In the genomic region with DNA sequence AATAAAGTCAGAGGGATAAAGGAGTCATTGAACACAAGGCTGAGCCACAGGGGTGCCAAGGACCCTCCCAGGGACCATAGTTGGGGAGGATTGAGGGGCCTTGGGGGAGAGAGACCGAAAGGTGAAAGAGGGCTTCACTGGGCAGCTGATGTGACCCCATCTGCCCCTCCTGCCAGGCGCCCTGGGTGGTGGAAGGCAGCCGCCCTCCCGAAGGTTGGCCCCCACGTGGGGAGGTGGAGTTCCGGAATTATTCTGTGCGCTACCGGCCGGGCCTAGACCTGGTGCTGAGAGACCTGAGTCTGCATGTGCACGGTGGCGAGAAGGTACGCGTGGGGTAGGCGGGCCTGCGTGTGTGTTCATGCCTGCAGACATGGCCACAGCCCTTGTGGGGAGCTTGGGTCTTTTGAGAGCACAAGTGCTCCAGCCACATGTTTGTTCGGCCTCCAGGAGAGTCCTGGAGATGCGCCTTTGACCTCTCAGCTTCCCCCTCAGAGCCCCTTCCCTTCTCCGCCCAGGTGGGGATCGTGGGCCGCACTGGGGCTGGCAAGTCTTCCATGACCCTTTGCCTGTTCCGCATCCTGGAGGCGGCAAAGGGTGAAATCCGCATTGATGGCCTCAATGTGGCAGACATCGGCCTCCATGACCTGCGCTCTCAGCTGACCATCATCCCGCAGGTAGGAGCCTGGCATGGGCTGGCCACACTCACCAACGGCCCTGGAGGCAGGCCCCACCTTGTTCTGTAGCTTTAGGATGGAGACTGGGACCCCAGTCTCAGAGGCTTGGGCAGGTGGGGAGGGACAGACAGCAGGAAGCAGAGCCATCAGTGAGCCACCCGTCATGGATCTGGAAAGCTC, we compare ENCODE assay signal across 2 cellular contexts.
TF ChIP-seq lines count a peak whose summit lies in the region.

No MANE protein-coding gene starts in this region.

TF ChIP-seq in GM23338, 12 proteins besides CTCF, POLR2A, EP300 and RAD21:
- TF ChIP-seq STAT1 (IDR thresholded peaks at IDR 0.05; ENCODE audit: unreplicated experiment) (no peak), ZNF114 (CRISPR knock-in tag; IDR thresholded peaks at IDR 0.05) (no peak), NANOG (IDR thresholded peaks at IDR 0.05; ENCODE audit: borderline replicate concordance) (no peak), JUNB (IDR thresholded peaks at IDR 0.05; ENCODE audit: unreplicated experiment) (no peak), EZH2 (IDR thresholded peaks at IDR 0.05; ENCODE audit: low read depth, unreplicated experiment) (no peak), CREB1 (CRISPR knock-in tag; IDR thresholded peaks at IDR 0.05; ENCODE audit: low read depth) (no peak), ZNF331 (CRISPR knock-in tag; IDR thresholded peaks at IDR 0.05; ENCODE audit: low read depth) (no peak), EZH2phosphoT487 (IDR thresholded peaks at IDR 0.05; ENCODE audit: unreplicated experiment) (no peak)
- TF ChIP-seq, protein P1, sequence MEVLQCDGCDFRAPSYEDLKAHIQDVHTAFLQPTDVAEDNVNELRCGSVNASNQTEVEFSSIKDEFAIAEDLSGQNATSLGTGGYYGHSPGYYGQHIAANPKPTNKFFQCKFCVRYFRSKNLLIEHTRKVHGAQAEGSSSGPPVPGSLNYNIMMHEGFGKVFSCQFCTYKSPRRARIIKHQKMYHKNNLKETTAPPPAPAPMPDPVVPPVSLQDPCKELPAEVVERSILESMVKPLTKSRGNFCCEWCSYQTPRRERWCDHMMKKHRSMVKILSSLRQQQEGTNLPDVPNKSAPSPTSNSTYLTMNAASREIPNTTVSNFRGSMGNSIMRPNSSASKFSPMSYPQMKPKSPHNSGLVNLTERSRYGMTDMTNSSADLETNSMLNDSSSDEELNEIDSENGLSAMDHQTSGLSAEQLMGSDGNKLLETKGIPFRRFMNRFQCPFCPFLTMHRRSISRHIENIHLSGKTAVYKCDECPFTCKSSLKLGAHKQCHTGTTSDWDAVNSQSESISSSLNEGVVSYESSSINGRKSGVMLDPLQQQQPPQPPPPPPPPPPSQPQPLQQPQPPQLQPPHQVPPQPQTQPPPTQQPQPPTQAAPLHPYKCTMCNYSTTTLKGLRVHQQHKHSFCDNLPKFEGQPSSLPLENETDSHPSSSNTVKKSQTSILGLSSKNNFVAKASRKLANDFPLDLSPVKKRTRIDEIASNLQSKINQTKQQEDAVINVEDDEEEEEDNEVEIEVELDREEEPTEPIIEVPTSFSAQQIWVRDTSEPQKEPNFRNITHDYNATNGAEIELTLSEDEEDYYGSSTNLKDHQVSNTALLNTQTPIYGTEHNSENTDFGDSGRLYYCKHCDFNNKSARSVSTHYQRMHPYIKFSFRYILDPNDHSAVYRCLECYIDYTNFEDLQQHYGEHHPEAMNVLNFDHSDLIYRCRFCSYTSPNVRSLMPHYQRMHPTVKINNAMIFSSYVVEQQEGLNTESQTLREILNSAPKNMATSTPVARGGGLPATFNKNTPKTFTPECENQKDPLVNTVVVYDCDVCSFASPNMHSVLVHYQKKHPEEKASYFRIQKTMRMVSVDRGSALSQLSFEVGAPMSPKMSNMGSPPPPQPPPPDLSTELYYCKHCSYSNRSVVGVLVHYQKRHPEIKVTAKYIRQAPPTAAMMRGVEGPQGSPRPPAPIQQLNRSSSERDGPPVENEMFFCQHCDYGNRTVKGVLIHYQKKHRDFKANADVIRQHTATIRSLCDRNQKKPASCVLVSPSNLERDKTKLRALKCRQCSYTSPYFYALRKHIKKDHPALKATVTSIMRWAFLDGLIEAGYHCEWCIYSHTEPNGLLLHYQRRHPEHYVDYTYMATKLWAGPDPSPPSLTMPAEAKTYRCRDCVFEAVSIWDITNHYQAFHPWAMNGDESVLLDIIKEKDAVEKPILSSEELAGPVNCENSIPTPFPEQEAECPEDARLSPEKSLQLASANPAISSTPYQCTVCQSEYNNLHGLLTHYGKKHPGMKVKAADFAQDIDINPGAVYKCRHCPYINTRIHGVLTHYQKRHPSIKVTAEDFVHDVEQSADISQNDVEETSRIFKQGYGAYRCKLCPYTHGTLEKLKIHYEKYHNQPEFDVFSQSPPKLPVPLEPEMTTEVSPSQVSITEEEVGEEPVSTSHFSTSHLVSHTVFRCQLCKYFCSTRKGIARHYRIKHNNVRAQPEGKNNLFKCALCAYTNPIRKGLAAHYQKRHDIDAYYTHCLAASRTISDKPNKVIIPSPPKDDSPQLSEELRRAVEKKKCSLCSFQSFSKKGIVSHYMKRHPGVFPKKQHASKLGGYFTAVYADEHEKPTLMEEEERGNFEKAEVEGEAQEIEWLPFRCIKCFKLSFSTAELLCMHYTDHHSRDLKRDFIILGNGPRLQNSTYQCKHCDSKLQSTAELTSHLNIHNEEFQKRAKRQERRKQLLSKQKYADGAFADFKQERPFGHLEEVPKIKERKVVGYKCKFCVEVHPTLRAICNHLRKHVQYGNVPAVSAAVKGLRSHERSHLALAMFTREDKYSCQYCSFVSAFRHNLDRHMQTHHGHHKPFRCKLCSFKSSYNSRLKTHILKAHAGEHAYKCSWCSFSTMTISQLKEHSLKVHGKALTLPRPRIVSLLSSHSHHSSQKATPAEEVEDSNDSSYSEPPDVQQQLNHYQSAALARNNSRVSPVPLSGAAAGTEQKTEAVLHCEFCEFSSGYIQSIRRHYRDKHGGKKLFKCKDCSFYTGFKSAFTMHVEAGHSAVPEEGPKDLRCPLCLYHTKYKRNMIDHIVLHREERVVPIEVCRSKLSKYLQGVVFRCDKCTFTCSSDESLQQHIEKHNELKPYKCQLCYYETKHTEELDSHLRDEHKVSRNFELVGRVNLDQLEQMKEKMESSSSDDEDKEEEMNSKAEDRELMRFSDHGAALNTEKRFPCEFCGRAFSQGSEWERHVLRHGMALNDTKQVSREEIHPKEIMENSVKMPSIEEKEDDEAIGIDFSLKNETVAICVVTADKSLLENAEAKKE (CRISPR knock-in tag; IDR thresholded peaks at IDR 0.05): no peak

TF ChIP-seq in liver, 16 proteins besides CTCF, POLR2A, EP300 and RAD21:
- TF ChIP-seq GABPA (IDR thresholded peaks at IDR 0.05 in 1 of 2, conservative IDR thresholded peaks at IDR 0.05 in 1 of 2): no peak
- no peak for TF ChIP-seq FOXA1 (IDR thresholded peaks at IDR 0.05)
- TF ChIP-seq, protein P2, sequence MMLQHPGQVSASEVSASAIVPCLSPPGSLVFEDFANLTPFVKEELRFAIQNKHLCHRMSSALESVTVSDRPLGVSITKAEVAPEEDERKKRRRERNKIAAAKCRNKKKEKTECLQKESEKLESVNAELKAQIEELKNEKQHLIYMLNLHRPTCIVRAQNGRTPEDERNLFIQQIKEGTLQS (IDR thresholded peaks at IDR 0.05): no peak
- TF ChIP-seq RXRA (IDR thresholded peaks at IDR 0.05): no peak
- TF ChIP-seq, protein P3, sequence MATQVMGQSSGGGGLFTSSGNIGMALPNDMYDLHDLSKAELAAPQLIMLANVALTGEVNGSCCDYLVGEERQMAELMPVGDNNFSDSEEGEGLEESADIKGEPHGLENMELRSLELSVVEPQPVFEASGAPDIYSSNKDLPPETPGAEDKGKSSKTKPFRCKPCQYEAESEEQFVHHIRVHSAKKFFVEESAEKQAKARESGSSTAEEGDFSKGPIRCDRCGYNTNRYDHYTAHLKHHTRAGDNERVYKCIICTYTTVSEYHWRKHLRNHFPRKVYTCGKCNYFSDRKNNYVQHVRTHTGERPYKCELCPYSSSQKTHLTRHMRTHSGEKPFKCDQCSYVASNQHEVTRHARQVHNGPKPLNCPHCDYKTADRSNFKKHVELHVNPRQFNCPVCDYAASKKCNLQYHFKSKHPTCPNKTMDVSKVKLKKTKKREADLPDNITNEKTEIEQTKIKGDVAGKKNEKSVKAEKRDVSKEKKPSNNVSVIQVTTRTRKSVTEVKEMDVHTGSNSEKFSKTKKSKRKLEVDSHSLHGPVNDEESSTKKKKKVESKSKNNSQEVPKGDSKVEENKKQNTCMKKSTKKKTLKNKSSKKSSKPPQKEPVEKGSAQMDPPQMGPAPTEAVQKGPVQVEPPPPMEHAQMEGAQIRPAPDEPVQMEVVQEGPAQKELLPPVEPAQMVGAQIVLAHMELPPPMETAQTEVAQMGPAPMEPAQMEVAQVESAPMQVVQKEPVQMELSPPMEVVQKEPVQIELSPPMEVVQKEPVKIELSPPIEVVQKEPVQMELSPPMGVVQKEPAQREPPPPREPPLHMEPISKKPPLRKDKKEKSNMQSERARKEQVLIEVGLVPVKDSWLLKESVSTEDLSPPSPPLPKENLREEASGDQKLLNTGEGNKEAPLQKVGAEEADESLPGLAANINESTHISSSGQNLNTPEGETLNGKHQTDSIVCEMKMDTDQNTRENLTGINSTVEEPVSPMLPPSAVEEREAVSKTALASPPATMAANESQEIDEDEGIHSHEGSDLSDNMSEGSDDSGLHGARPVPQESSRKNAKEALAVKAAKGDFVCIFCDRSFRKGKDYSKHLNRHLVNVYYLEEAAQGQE (IDR thresholded peaks at IDR 0.05): no peak
TF ChIP-seq in liver: peak in this region for 0.
